In genomic region chr11:128302425-128303186, GRCh38 we compare ENCODE assay signal across 8 cellular contexts.
DNase-seq lines count a peak whose midpoint lies in the region; ATAC-seq and TF ChIP-seq lines count a peak whose summit lies in the region.

No MANE protein-coding gene starts in this region.

- peaks cover 33% of the 10 kb centered on the region for H3K4me1 ChIP-seq in MM.1S (ENCODE audit: low read length)

- no peak overlapping the region for H3K4me3 ChIP-seq in MM.1S (ENCODE audit: low read length)

- peaks cover 14% of the 10 kb centered on the region for H3F3A ChIP-seq in MM.1S (ENCODE audit: insufficient read depth, low read length)

- peak overlapping the region; percentile 28; the same call in 1 of the 2 replicates for H3K4me2 ChIP-seq in MM.1S (ENCODE audit: low read depth, low read length)

- H4K20me1 ChIP-seq in MM.1S (ENCODE audit: insufficient read depth, low read length): no peaks in the 10 kb centered on the region

- H3K9me2 ChIP-seq in MM.1S (replicated peaks; ENCODE audit: insufficient read depth, low read length): no peaks in the 10 kb centered on the region

- peaks cover 0 to 7% of the 10 kb centered on the region in 2 donors for H3K9me3 Mint-ChIP-seq in activated naive CD4-positive, alpha-beta T cell treated with anti-CD3 and anti-CD28 coated beads, Interleukin-2, amount 50 U/mL, for 72 hours

- peaks cover 11 to 26% of the 10 kb centered on the region in 2 donors for H3K36me3 Mint-ChIP-seq in activated naive CD4-positive, alpha-beta T cell treated with anti-CD3 and anti-CD28 coated beads, Interleukin-2, amount 50 U/mL, for 72 hours

- H3K9ac ChIP-seq in MM.1S (ENCODE audit: low read length): no peak overlapping the region; the same call in 1 of the 2 replicates

- ATAC-seq in GM18498 (IDR thresholded peaks at IDR 0.05; ENCODE audit: unreplicated experiment): peak; percentile 81
- ATAC-seq in GM21619 (IDR thresholded peaks at IDR 0.05; ENCODE audit: unreplicated experiment): peak; percentile 86
- peak; percentile 88 to 92 for ATAC-seq in activated naive CD4-positive, alpha-beta T cell treated with anti-CD3 and anti-CD28 coated beads, Interleukin-2, amount 50 U/mL, for 72 hours
- ATAC-seq in omental fat pad (ENCODE audit: low FRiP score): no peak

- H3K79me2 ChIP-seq in MM.1S (ENCODE audit: low read length): no peaks in the 10 kb centered on the region

- no peaks in the 10 kb centered on the region for H3K36me3 ChIP-seq in MM.1S (replicated peaks; ENCODE audit: insufficient read depth, low read length)

- intact Hi-C loops in posterior vena cava (cut with DNase I): no loop called here

- no peaks in the 10 kb centered on the region for H3K27me3 ChIP-seq in MM.1S (replicated peaks; ENCODE audit: insufficient read depth, low read length)

- H3K27ac Mint-ChIP-seq in activated naive CD4-positive, alpha-beta T cell treated with anti-CD3 and anti-CD28 coated beads, Interleukin-2, amount 50 U/mL, for 72 hours: peak overlapping the region; percentile 92 to 95

- peak overlapping the region; percentile 20; the same call in 1 of the 2 replicates for H2AFZ ChIP-seq in MM.1S (ENCODE audit: low read length)

- DNase-seq in MM.1S: peak; percentile 91
- DNase-seq in activated naive CD4-positive, alpha-beta T cell treated with anti-CD3 and anti-CD28 coated beads, Interleukin-2, amount 50 U/mL, for 72 hours (ENCODE audit: low spot score in 2 of 2): peak; percentile 54 to 65
- peak; percentile 65 for DNase-seq in stimulated activated naive CD4-positive, alpha-beta T cell treated with Interleukin-2 at 50 U/mL for 16 hours (lab: John Stamatoyannopoulos, UW)
- DNase-seq in posterior vena cava (ENCODE audit: low spot score): no peak
- no peak for DNase-seq in omental fat pad (ENCODE audit: low spot score)
- no peak for DNase-seq in HK-2 (ENCODE audit: unreplicated experiment)

- H3K9me3 ChIP-seq in MM.1S (replicated peaks; ENCODE audit: insufficient read depth, low read length): no peaks in the 10 kb centered on the region

- peak overlapping the region; percentile 60; the same call in 1 of the 2 replicates for H3K27ac ChIP-seq in MM.1S (ENCODE audit: low read length)

- TF ChIP-seq CTCF in MM.1S (IDR thresholded peaks at IDR 0.05; ENCODE audit: low read length) (peak; percentile 23), omental fat pad (IDR thresholded peaks at IDR 0.05) (no peak)

Comparison
In these comparisons a context has a peak if more than half of its experiments do, and no peak if none do; other contexts are left out.
1. DNase-seq: peak in MM.1S (single experiment), activated naive CD4-positive, alpha-beta T cell treated with anti-CD3 and anti-CD28 coated beads, Interleukin-2, amount 50 U/mL, for 72 hours (2 of 2) and stimulated activated naive CD4-positive, alpha-beta T cell treated with Interleukin-2 at 50 U/mL for 16 hours (single experiment); none in posterior vena cava (single experiment), omental fat pad (single experiment) and HK-2 (single experiment).